ENCODE assay signal across 8 cellular contexts in genomic region chr7:36391436-36392198, GRCh38. TPM values are rescaled to one million over a fixed set of nuclear protein-coding genes. Genes with fewer than 3 reads are reported as not detected.
DNase-seq lines count a peak whose midpoint lies in the region; ATAC-seq and TF ChIP-seq lines count a peak whose summit lies in the region.

No MANE protein-coding gene starts in this region.

- 0 out of 2 replicates have a peak, but pooled peaks cover 5% of the 10 kb centered on the region for H3F3A ChIP-seq in OCI-LY1 (ENCODE audit: insufficient read depth, low read length)

- H3K4me2 ChIP-seq in OCI-LY1 (ENCODE audit: low read length) = peak overlapping the region; percentile 79

- H3K9me3 ChIP-seq in OCI-LY1 (ENCODE audit: low read length) (peaks cover 6% of the 10 kb centered on the region), ascending aorta (no peaks in the 10 kb centered on the region)

- ATAC-seq in HG02981 (IDR thresholded peaks at IDR 0.05; ENCODE audit: unreplicated experiment) = peak; percentile 59
- ATAC-seq in HG03571 (IDR thresholded peaks at IDR 0.05; ENCODE audit: unreplicated experiment) = no peak

- peak overlapping the region; percentile 90 for H3K27ac ChIP-seq in ACC112 (ENCODE audit: low read depth, low read length)
- peak overlapping the region; percentile 69 for H3K27ac ChIP-seq in OCI-LY1 (ENCODE audit: low read depth, low read length, poor library complexity, severe bottlenecking)
- no peak overlapping the region for H3K27ac ChIP-seq in ascending aorta

- TF ChIP-seq CTCF in GM12864 (IDR thresholded peaks at IDR 0.05; ENCODE audit: low read depth, low read length, missing control alignments) = no peak
- TF ChIP-seq CTCF in OCI-LY1 (IDR thresholded peaks at IDR 0.05; ENCODE audit: low read length) = no peak
- no peak for TF ChIP-seq CTCF in fibroblast of mammary gland (conservative IDR thresholded peaks at IDR 0.05; ENCODE audit: control insufficient read depth, insufficient read depth, low read depth, low read length)
- no peak for TF ChIP-seq CTCF in ascending aorta (IDR thresholded peaks at IDR 0.05)

- DNase-seq in GM12864 (ENCODE audit: low read depth) (peak; percentile 47), fibroblast of mammary gland (ENCODE audit: low read depth) (no peak), ascending aorta (ENCODE audit: low spot score in 2 of 2) (no peak), retina (no peak)

- no peaks in the 10 kb centered on the region for H3K9me2 ChIP-seq in OCI-LY1 (ENCODE audit: low read depth, low read length)

- H2AFZ ChIP-seq in ACC112 (ENCODE audit: low read length, unreplicated experiment) (peak overlapping the region; percentile 43), OCI-LY1 (ENCODE audit: low read length) (no peak overlapping the region)

- H3K27me3 ChIP-seq in ACC112 (ENCODE audit: insufficient read depth, low read length) (no peaks in the 10 kb centered on the region), OCI-LY1 (ENCODE audit: insufficient read depth, low read length) (no peaks in the 10 kb centered on the region), ascending aorta (no peaks in the 10 kb centered on the region)

- peaks cover 24% of the 10 kb centered on the region for H3K4me1 ChIP-seq in ACC112 (ENCODE audit: control insufficient read depth, insufficient read depth, low read length, unreplicated experiment)
- peaks cover 32% of the 10 kb centered on the region for H3K4me1 ChIP-seq in OCI-LY1 (ENCODE audit: insufficient read depth, low read length, severe bottlenecking)
- H3K4me1 ChIP-seq in ascending aorta = peaks cover 0 to 10% of the 10 kb centered on the region in 2 donors

- H3K36me3 ChIP-seq in ACC112 (ENCODE audit: insufficient read depth, low read length) (peaks cover 16% of the 10 kb centered on the region), OCI-LY1 (ENCODE audit: insufficient read depth, low read length) (peaks cover 41% of the 10 kb centered on the region), ascending aorta (no peaks in the 10 kb centered on the region)

- H3K4me3 ChIP-seq in ACC112 (ENCODE audit: low read depth, low read length) (peak overlapping the region; percentile 94), GM12864 (ENCODE audit: low read depth, low read length) (peak overlapping the region; percentile 88), OCI-LY1 (ENCODE audit: low read depth, low read length, poor library complexity, severe bottlenecking) (peak overlapping the region; percentile 80), fibroblast of mammary gland (ENCODE audit: control insufficient read depth, low read depth, low read length) (peak overlapping the region; percentile 64), ascending aorta (peak overlapping the region in 1 of 2 donors; percentile 3)

- intact Hi-C loops in ascending aorta (cut with DNase I) = no loop called here

- H3K79me2 ChIP-seq in ACC112 (ENCODE audit: control insufficient read depth, insufficient read depth, low read length, unreplicated experiment) (peaks cover 64% of the 10 kb centered on the region), OCI-LY1 (ENCODE audit: insufficient read depth, low read length) (peaks cover 65% of the 10 kb centered on the region)

- no peaks in the 10 kb centered on the region for H4K20me1 ChIP-seq in OCI-LY1 (ENCODE audit: insufficient read depth, low read length)

- H3K9ac ChIP-seq in OCI-LY1 (ENCODE audit: low read length) = peak overlapping the region; percentile 87

RNA-seq across cellular contexts. Expression of gene ANLN, which starts 2.0 kb away (rescaled TPM):
- 1.8 TPM for total RNA-seq in ascending aorta

Comparison
In these comparisons a context has a peak if more than half of its experiments do, and no peak if none do; other contexts are left out.
1. H3K27ac ChIP-seq: peak in ACC112 (single experiment) and OCI-LY1 (single experiment); none in ascending aorta (0 of 2).